15 cellular contexts compared by ENCODE assay signal in the genomic region with DNA sequence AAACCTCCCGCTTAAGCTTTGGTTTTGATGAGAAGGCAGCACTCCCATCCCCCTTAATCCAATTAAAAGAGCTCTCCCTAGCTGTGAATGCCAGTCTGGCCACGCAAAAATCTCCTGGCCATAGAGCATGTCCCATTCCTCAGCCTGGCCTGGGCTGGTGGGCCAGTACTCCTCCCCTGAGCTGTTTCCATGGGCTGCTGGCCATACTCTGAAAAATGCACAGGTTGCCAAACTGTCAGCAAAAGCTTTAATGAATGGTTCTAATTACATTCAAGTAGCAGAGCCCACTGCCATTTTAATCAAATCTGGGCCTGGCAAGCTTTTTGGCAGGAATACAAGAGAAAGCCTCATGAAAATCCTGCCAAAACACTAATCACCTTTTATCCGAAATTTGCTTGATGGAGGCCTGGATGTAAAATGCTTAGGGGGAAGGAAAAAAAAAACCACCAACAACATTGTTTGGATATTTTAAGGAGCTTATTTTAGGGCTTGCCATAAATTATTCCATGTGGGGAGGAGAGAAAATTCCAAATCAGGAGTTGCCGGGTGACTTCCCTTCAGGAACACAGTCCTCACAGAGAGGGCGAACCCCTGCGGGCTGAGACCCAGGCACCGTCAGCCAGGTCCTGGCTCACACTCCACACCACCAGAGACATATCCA.
A peak's percentile ranks its signal among the peaks of the same experiment; 100 is the strongest.
DNase-seq lines count a peak whose midpoint lies in the region; FAIRE-seq and TF ChIP-seq lines count a peak whose summit lies in the region.
"Had no signal": no experiment of that assay in that cellular context is flagged by ENCODE, and none has a peak within 500 bp of the region (broad histone marks: within the 10 kb centered on the region; RNA-seq: fewer than 3 reads in every experiment).

No MANE protein-coding gene starts in this region.

- no peaks in the 10 kb centered on the region for H3K9me3 ChIP-seq in endodermal cell (ENCODE audit: control insufficient read depth, low read length)
- H3K9me3 ChIP-seq in trophoblast cell (ENCODE audit: insufficient read depth, low read depth, low read length): peaks cover 3% of the 10 kb centered on the region
- no peaks in the 10 kb centered on the region for H3K9me3 ChIP-seq in vagina
- H3K9me3 ChIP-seq: BLaER1 had no signal

- no peak overlapping the region for H4K12ac ChIP-seq in trophoblast cell (ENCODE audit: low read depth, low read length)

- H3K4me3 ChIP-seq in BJ (ENCODE audit: low read depth, low read length) (no peak overlapping the region), endodermal cell (ENCODE audit: low read length) (no peak overlapping the region), trophoblast cell (ENCODE audit: low read depth, low read length) (no peak overlapping the region), vagina (no peak overlapping the region)
- H3K4me3 ChIP-seq: BLaER1 had no signal

- no peaks in the 10 kb centered on the region for H3K27me3 ChIP-seq in BJ (ENCODE audit: control insufficient read depth, insufficient read depth, low read length)
- H3K27me3 ChIP-seq in endodermal cell (ENCODE audit: control insufficient read depth, insufficient read depth, low read length, poor library complexity, severe bottlenecking): peaks cover 7% of the 10 kb centered on the region
- H3K27me3 ChIP-seq in trophoblast cell (ENCODE audit: insufficient read depth, low read length): no peaks in the 10 kb centered on the region
- H3K27me3 ChIP-seq in vagina: no peaks in the 10 kb centered on the region
- H3K27me3 ChIP-seq: BLaER1 had no signal

- H3K23ac ChIP-seq in trophoblast cell (ENCODE audit: low read length): no peak overlapping the region

- H3K14ac ChIP-seq in trophoblast cell (ENCODE audit: low read length): no peak overlapping the region

- no peak overlapping the region for H4K8ac ChIP-seq in trophoblast cell (ENCODE audit: low read depth, low read length)

- H3K4me1 Mint-ChIP-seq in endodermal cell: peaks cover 44% of the 10 kb centered on the region

- no peak overlapping the region for H4K91ac ChIP-seq in trophoblast cell (ENCODE audit: low read depth, low read length)

- DNase-seq in BJ (ENCODE audit: low read depth) (peak; percentile 57), NCI-H446 (lab: John Stamatoyannopoulos, UW) (peak; percentile 84 to 95), endodermal cell (no peak), trophoblast cell (no peak), vagina (ENCODE audit: extremely low spot score in 2 of 2) (no peak), SW 1271 (lab: John Stamatoyannopoulos, UW) (no peak), HTR-8/SVneo (ENCODE audit: insufficient read length, low spot score) (no peak), NOMO-1 treated with dmso at 0.1 percent for 144 hours (lab: John Stamatoyannopoulos, UW; ENCODE audit: unreplicated experiment) (no peak)
- DNase-seq: activated T-cell treated with anti-CD3 and anti-CD28 coated beads, Interleukin-2, amount 50 U/mL, for 24 hours; central memory CD4-positive, alpha-beta T cell; GF-D8; NCI-H774; small intestine had no signal

- FAIRE-seq in HTR-8/SVneo (lab: Jason Lieb, UNC): no peak
- FAIRE-seq: small intestine, urothelium cell line had no signal

- H3K27me3 Mint-ChIP-seq in endodermal cell (ENCODE audit: insufficient read depth): peaks cover 21% of the 10 kb centered on the region

- TF ChIP-seq CTCF in BJ (IDR thresholded peaks at IDR 0.05; ENCODE audit: insufficient read depth, low read depth, low read length): no peak
- no peak for TF ChIP-seq CTCF in endodermal cell (conservative IDR thresholded peaks at IDR 0.05)
- TF ChIP-seq CTCF in vagina (IDR thresholded peaks at IDR 0.05): no peak

- TF ChIP-seq POLR2A in vagina (IDR thresholded peaks at IDR 0.05): no peak

- 92% methylated on average over 7 of the region's 7 CpGs; no CpG with 5 or more reads in 1 of the 2 experiments for WGBS in endodermal cell (ENCODE audit: insufficient coverage in 1 of 2, insufficient read length in 1 of 2), 2 experiments
- no CpG with 5 or more reads among the region's 7 CpGs for WGBS in trophoblast cell (ENCODE audit: extremely low coverage, insufficient coverage, insufficient read length)

- H3K4me2 ChIP-seq in trophoblast cell (ENCODE audit: low read length): no peak overlapping the region
- H3K4me2 ChIP-seq: BLaER1 had no signal

- peak overlapping the region; percentile 27 for H2BK12ac ChIP-seq in trophoblast cell (ENCODE audit: low read length)

- CTCF ChIA-PET in BJ (lab: Yijun Ruan, JAX): interaction anchor here (0.5 to 0.9 kb wide), 4 partner anchors 9 to 441 kb away, joined by 3 to 5 read pairs (median 3); partner anchors contain the start of gene STX17

- no peaks in the 10 kb centered on the region for H3K79me1 ChIP-seq in trophoblast cell (ENCODE audit: low read length)

- H3K27ac Mint-ChIP-seq in endodermal cell: no peak overlapping the region
- H3K27ac Mint-ChIP-seq: activated T-cell treated with anti-CD3 and anti-CD28 coated beads, Interleukin-2, amount 50 U/mL, for 24 hours had no signal

- no peak overlapping the region for H3K4ac ChIP-seq in trophoblast cell (ENCODE audit: low read depth, low read length)

- H2AFZ ChIP-seq in trophoblast cell (ENCODE audit: insufficient read depth, low read length, poor library complexity): no peak overlapping the region

- H3K4me3 Mint-ChIP-seq in endodermal cell: no peak overlapping the region
- H3K4me3 Mint-ChIP-seq: activated T-cell treated with anti-CD3 and anti-CD28 coated beads, Interleukin-2, amount 50 U/mL, for 24 hours had no signal

- intact Hi-C loops in vagina (cut with DNase I): no loop called here

- H3K27ac ChIP-seq in endodermal cell (ENCODE audit: low read depth, low read length) (peak overlapping the region; percentile 45), trophoblast cell (ENCODE audit: low read depth, low read length) (no peak overlapping the region), vagina (no peak overlapping the region)
- H3K27ac ChIP-seq: BLaER1 had no signal

- no peaks in the 10 kb centered on the region for H3K79me2 ChIP-seq in trophoblast cell (ENCODE audit: control insufficient read depth, insufficient read depth, low read length, poor library complexity)

- peak overlapping the region; percentile 72 for H2AK5ac ChIP-seq in trophoblast cell (ENCODE audit: low read length)

- no peaks in the 10 kb centered on the region for H3K36me3 Mint-ChIP-seq in endodermal cell (ENCODE audit: low read depth)

- peaks cover 16% of the 10 kb centered on the region for H3K9me3 Mint-ChIP-seq in endodermal cell
- H3K9me3 Mint-ChIP-seq: activated T-cell treated with anti-CD3 and anti-CD28 coated beads, Interleukin-2, amount 50 U/mL, for 24 hours had no signal

- POLR2A ChIA-PET in BJ (lab: Charles Lee): interaction anchor here (0.6 to 1.0 kb wide), 3 partner anchors 15 to 357 kb away, joined by 3 to 4 read pairs (median 4); partner anchors contain the start of genes ALG2 and SEC61B

- H3K18ac ChIP-seq in trophoblast cell (ENCODE audit: low read length): no peak overlapping the region

- H3K36me3 ChIP-seq in BJ (ENCODE audit: control insufficient read depth, insufficient read depth, low read length): no peaks in the 10 kb centered on the region
- H3K36me3 ChIP-seq in endodermal cell (ENCODE audit: control insufficient read depth, insufficient read depth, low read length): no peaks in the 10 kb centered on the region
- H3K36me3 ChIP-seq in trophoblast cell (ENCODE audit: control insufficient read depth in 1 of 2, insufficient read depth in 2 of 2, low read length in 2 of 2): no peaks in the 10 kb centered on the region
- H3K36me3 ChIP-seq in vagina: no peaks in the 10 kb centered on the region
- H3K36me3 ChIP-seq: BLaER1 had no signal

- H2BK120ac ChIP-seq in trophoblast cell (ENCODE audit: insufficient read depth, low read length, poor library complexity): no peak overlapping the region

- H3K9ac ChIP-seq in endodermal cell (ENCODE audit: extremely low read depth, low read length, poor library complexity, severe bottlenecking) (no peak overlapping the region), trophoblast cell (ENCODE audit: low read length) (no peak overlapping the region)
- H3K9ac ChIP-seq: BLaER1 had no signal

- no peak overlapping the region for H2BK5ac ChIP-seq in trophoblast cell (ENCODE audit: low read depth, low read length, poor library complexity)

- peaks cover 12% of the 10 kb centered on the region for H3K4me1 ChIP-seq in endodermal cell (ENCODE audit: control insufficient read depth, insufficient read depth, low read length)
- peaks cover 0 to 7% of the 10 kb centered on the region in 2 experiments for H3K4me1 ChIP-seq in trophoblast cell (ENCODE audit: control insufficient read depth in 1 of 2, insufficient read depth in 2 of 2, low read length in 2 of 2)
- H3K4me1 ChIP-seq in vagina: peaks cover 7% of the 10 kb centered on the region
- H3K4me1 ChIP-seq: BLaER1 had no signal

Comparison
In these comparisons a context has a peak if more than half of its experiments do, and no peak if none do; other contexts are left out.
1. DNase-seq: peak in BJ (single experiment) and NCI-H446 (2 of 2); none in endodermal cell (single experiment), trophoblast cell (0 of 2), vagina (0 of 2), SW 1271 (0 of 2), HTR-8/SVneo (single experiment) and NOMO-1 treated with dmso at 0.1 percent for 144 hours (single experiment).